7 cellular contexts compared by ENCODE assay signal in genomic region chr1:32465541-32466002, GRCh38. TPM values are rescaled to one million over a fixed set of nuclear protein-coding genes. Genes with fewer than 3 reads are reported as not detected.
DNase-seq lines count a peak whose midpoint lies in the region; ATAC-seq and TF ChIP-seq lines count a peak whose summit lies in the region.

No MANE protein-coding gene starts in this region.

- H3K4me3 ChIP-seq in NT2/D1 (ENCODE audit: insufficient read length, low read depth) (peak overlapping the region; percentile 87), endodermal cell (ENCODE audit: low read length) (peak overlapping the region; percentile 87), ovary (peak overlapping the region; percentile 42)

- H3K27me3 ChIP-seq in NT2/D1 (ENCODE audit: insufficient read depth, insufficient read length): peaks cover 23% of the 10 kb centered on the region
- peaks cover 9% of the 10 kb centered on the region for H3K27me3 ChIP-seq in endodermal cell (ENCODE audit: control insufficient read depth, insufficient read depth, low read length, poor library complexity, severe bottlenecking)
- H3K27me3 ChIP-seq in ovary: no peaks in the 10 kb centered on the region

- peaks cover 8% of the 10 kb centered on the region for H3K9me3 Mint-ChIP-seq in endodermal cell

- TF ChIP-seq POLR2A in ovary (IDR thresholded peaks at IDR 0.05): no peak

- H3K27me3 Mint-ChIP-seq in endodermal cell (ENCODE audit: insufficient read depth): peaks cover 12% of the 10 kb centered on the region

- TF ChIP-seq CTCF in GM13977 (IDR thresholded peaks at IDR 0.05; ENCODE audit: extremely low read depth, insufficient read depth, missing control alignments) (no peak), endodermal cell (conservative IDR thresholded peaks at IDR 0.05) (no peak), ovary (IDR thresholded peaks at IDR 0.05) (no peak)

- in situ Hi-C loops in GM13977 (cut with MboI; ENCODE audit: low pct_unique_long_range_greater_than_20kb, low sequenced_read_pairs, unreplicated experiment): no loop called here

- H3K4me3 Mint-ChIP-seq in endodermal cell: peak overlapping the region; percentile 71

- peaks cover 20% of the 10 kb centered on the region for H3K4me1 Mint-ChIP-seq in endodermal cell

- H3K9ac ChIP-seq in NT2/D1 (ENCODE audit: insufficient read length, low read depth) (peak overlapping the region; percentile 82), endodermal cell (ENCODE audit: extremely low read depth, low read length, poor library complexity, severe bottlenecking) (no peak overlapping the region)

- peaks cover under 1% of the 10 kb centered on the region for H3K4me1 ChIP-seq in NT2/D1 (ENCODE audit: insufficient read depth, insufficient read length)
- H3K4me1 ChIP-seq in endodermal cell (ENCODE audit: control insufficient read depth, insufficient read depth, low read length): no peaks in the 10 kb centered on the region
- H3K4me1 ChIP-seq in ovary (ENCODE audit: insufficient read depth): peaks cover 8% of the 10 kb centered on the region

- intact Hi-C loops in ovary (cut with DNase I): no loop called here

- no peak for ATAC-seq in HG02884 (IDR thresholded peaks at IDR 0.05; ENCODE audit: unreplicated experiment)

- H3K27ac ChIP-seq in endodermal cell (ENCODE audit: low read depth, low read length) (no peak overlapping the region), ovary (no peak overlapping the region)

- no peak overlapping the region for H3K27ac Mint-ChIP-seq in endodermal cell

- WGBS in endodermal cell (ENCODE audit: insufficient coverage in 1 of 2, insufficient read length in 1 of 2), 2 experiments: 40 to 52% methylated on average over 13 to 15 of the region's 15 CpGs
- WGBS in ovary, 3 donors: 30 to 33% (median 32%) methylated on average over 15 of the region's 15 CpGs

- no peak for TF ChIP-seq EP300 in ovary (IDR thresholded peaks at IDR 0.05)

- DNase-seq in GM13977 (ENCODE audit: low spot score) (peak; percentile 57), NT2/D1 (ENCODE audit: low read depth, low spot score) (no peak), endodermal cell (no peak), ovary (no peak), retina (no peak)
- no peak for DNase-seq in effector CD4-positive, alpha-beta T cell

- H3K36me3 Mint-ChIP-seq in endodermal cell (ENCODE audit: low read depth): no peaks in the 10 kb centered on the region

- H3K36me3 ChIP-seq in NT2/D1 (ENCODE audit: insufficient read depth, insufficient read length, low read length): no peaks in the 10 kb centered on the region
- no peaks in the 10 kb centered on the region for H3K36me3 ChIP-seq in endodermal cell (ENCODE audit: control insufficient read depth, insufficient read depth, low read length)
- no peaks in the 10 kb centered on the region for H3K36me3 ChIP-seq in ovary

- H3K9me3 ChIP-seq in NT2/D1 (ENCODE audit: insufficient read depth, low read length) (no peaks in the 10 kb centered on the region), endodermal cell (ENCODE audit: control insufficient read depth, low read length) (peaks cover 9% of the 10 kb centered on the region), ovary (no peaks in the 10 kb centered on the region)

RNA-seq across cellular contexts. Expression of gene ZBTB8B, which starts 0.7 kb away (rescaled TPM):
- 1 to 10 TPM; 2.7 to 5.0 TPM for total RNA-seq in endodermal cell
- polyA plus RNA-seq in endodermal cell (2013, experiment 1 of 2): 1.4 TPM
- polyA plus RNA-seq in endodermal cell (2013, experiment 2 of 2): 1.4 TPM
- total RNA-seq in ovary: under 1 TPM; under 0.01 to 0.18 (median 0.10) TPM
- under 1 TPM; 0.04 to 0.10 TPM for polyA plus RNA-seq in ovary
